ENCODE assay signal across 11 cellular contexts in the genomic region with DNA sequence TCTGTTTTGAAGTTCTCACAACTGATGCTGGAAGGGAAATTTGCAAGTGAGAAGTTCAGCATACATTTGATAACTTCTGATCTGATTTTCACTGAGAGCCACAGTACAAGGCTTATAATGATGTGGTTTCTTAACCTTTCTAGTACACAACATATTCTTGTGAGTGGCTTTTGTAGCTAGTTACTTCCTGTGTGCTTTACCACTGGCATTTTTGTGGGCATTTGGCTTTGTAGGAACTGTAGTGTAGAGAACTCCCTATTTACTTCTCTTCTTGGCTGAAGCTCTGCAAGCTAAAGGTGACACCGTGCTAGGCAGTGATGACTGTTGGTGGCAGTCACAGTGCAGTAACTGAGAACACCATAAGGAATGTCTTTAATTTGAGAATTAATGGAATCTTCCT. TPM values are rescaled to one million over a fixed set of nuclear protein-coding genes. Genes with fewer than 3 reads are reported as not detected.
DNase-seq lines count a peak whose midpoint lies in the region; ATAC-seq and TF ChIP-seq lines count a peak whose summit lies in the region.
"Had no signal": no experiment of that assay in that cellular context is flagged by ENCODE, and none has a peak within 500 bp of the region (broad histone marks: within the 10 kb centered on the region; RNA-seq: fewer than 3 reads in every experiment).

No MANE protein-coding gene starts in this region.

- POLR2A ChIA-PET in HEK293T (lab: Yijun Ruan, JAX) = interaction anchor here (1.1 kb wide), 1 partner anchor 13 kb away, joined by 3 read pairs; no protein-coding TSS in a partner anchor

- no peak overlapping the region for H2AFZ ChIP-seq in Loucy (ENCODE audit: low read length)

- no peak overlapping the region for H3K4me3 Mint-ChIP-seq in activated naive CD4-positive, alpha-beta T cell treated with anti-CD3 and anti-CD28 coated beads for 36 hours
- H3K4me3 Mint-ChIP-seq in stimulated activated naive CD8-positive, alpha-beta T cell treated with anti-CD3 and anti-CD28 coated beads, Interleukin-15, amount 100 ng/mL, for 72 hours = peak overlapping the region in 1 of 2 donors; percentile 21

- H3K79me2 ChIP-seq in Loucy (ENCODE audit: insufficient read depth, low read length) = peaks cover 81% of the 10 kb centered on the region

- peak overlapping the region; percentile 70 for H3K27ac Mint-ChIP-seq in activated naive CD4-positive, alpha-beta T cell treated with anti-CD3 and anti-CD28 coated beads for 36 hours
- no peak overlapping the region for H3K27ac Mint-ChIP-seq in stimulated activated naive CD8-positive, alpha-beta T cell treated with anti-CD3 and anti-CD28 coated beads, Interleukin-15, amount 100 ng/mL, for 72 hours

- no peak for TF ChIP-seq CTCF in Loucy (conservative IDR thresholded peaks at IDR 0.05; ENCODE audit: low read length)
- TF ChIP-seq CTCF in fibroblast of pulmonary artery (IDR thresholded peaks at IDR 0.05; ENCODE audit: low read length, missing control alignments) = no peak

- no peaks in the 10 kb centered on the region for H3K36me3 ChIP-seq in Loucy (ENCODE audit: insufficient read depth, low read length)
- H3K36me3 ChIP-seq: upper lobe of left lung had no signal

- H3K9me3 ChIP-seq in Loucy (ENCODE audit: insufficient read depth, low read depth, low read length) = no peaks in the 10 kb centered on the region
- H3K9me3 ChIP-seq: upper lobe of left lung had no signal

- peak; percentile 56 for DNase-seq in activated naive CD4-positive, alpha-beta T cell treated with anti-CD3 and anti-CD28 coated beads for 36 hours
- no peak for DNase-seq in activated naive CD4-positive, alpha-beta T cell treated with anti-CD3 and anti-CD28 coated beads, Interleukin-2, amount 50 U/mL, for 16 hours
- DNase-seq in fibroblast of pulmonary artery (ENCODE audit: low read depth) (peak; percentile 26), HEK293T (ENCODE audit: extremely low spot score) (no peak), NCI-H2081 treated with DMSO at 0.1 percent for 48 hours (lab: John Stamatoyannopoulos, UW) (no peak), midbrain (lab: John Stamatoyannopoulos, UW) (no peak)
- DNase-seq in stimulated activated naive CD8-positive, alpha-beta T cell treated with anti-CD3 and anti-CD28 coated beads, Interleukin-15, amount 100 ng/mL, for 72 hours = peak in 1 of 2 donors; percentile 9
- DNase-seq: NCI-H1436 treated with DMSO at 0.1 percent for 48 hours; stimulated activated CD4-positive, alpha-beta T cell treated with anti-CD3 and anti-CD28 coated beads, Interleukin-1b, Interleukin-23, amount 100 ng/mL, for 48 hours; upper lobe of left lung had no signal

- H3K9ac ChIP-seq in Loucy (ENCODE audit: low read depth, low read length, poor library complexity, severe bottlenecking) = no peak overlapping the region

- H3K27me3 Mint-ChIP-seq in activated naive CD4-positive, alpha-beta T cell treated with anti-CD3 and anti-CD28 coated beads for 36 hours (ENCODE audit: low read depth) = no peaks in the 10 kb centered on the region
- H3K27me3 Mint-ChIP-seq in stimulated activated naive CD8-positive, alpha-beta T cell treated with anti-CD3 and anti-CD28 coated beads, Interleukin-15, amount 100 ng/mL, for 72 hours = no peaks in the 10 kb centered on the region

- CTCF ChIA-PET in activated naive CD4-positive, alpha-beta T cell treated with anti-CD3 and anti-CD28 coated beads for 36 hours (lab: Charles Lee) = interaction anchor here (0.8 to 1.8 kb wide), 4 partner anchors 11 to 56 kb away, joined by 3 to 7 read pairs (median 6); no protein-coding TSS in a partner anchor
- CTCF ChIA-PET in HEK293T (lab: Yijun Ruan, JAX) = no interaction called here

- peak overlapping the region; percentile 15 for H3K4me2 ChIP-seq in Loucy (ENCODE audit: low read depth, low read length, poor library complexity, severe bottlenecking)

- peaks cover 72% of the 10 kb centered on the region for H3K4me1 Mint-ChIP-seq in activated naive CD4-positive, alpha-beta T cell treated with anti-CD3 and anti-CD28 coated beads for 36 hours (ENCODE audit: low read depth)
- H3K4me1 Mint-ChIP-seq in stimulated activated naive CD8-positive, alpha-beta T cell treated with anti-CD3 and anti-CD28 coated beads, Interleukin-15, amount 100 ng/mL, for 72 hours = peaks cover 75% of the 10 kb centered on the region

- intact Hi-C loops in activated naive CD4-positive, alpha-beta T cell treated with anti-CD3 and anti-CD28 coated beads for 36 hours (cut with micrococcal nuclease) = loop anchor here (1.0 to 2.0 kb wide), 2 partner anchors 13 to 24 kb away; no protein-coding TSS in a partner anchor

- peaks cover 75% of the 10 kb centered on the region for H4K20me1 ChIP-seq in Loucy (ENCODE audit: insufficient read depth, low read length, poor library complexity, severe bottlenecking)

- peaks cover 49% of the 10 kb centered on the region for H3K4me1 ChIP-seq in Loucy (ENCODE audit: insufficient read depth, low read length, poor library complexity, severe bottlenecking)

- peak; percentile 96 for ATAC-seq in stimulated activated naive CD8-positive, alpha-beta T cell treated with anti-CD3 and anti-CD28 coated beads, Interleukin-15, amount 100 ng/mL, for 72 hours

- H3K27me3 ChIP-seq in Loucy (ENCODE audit: insufficient read depth, low read length, poor library complexity, severe bottlenecking) = no peaks in the 10 kb centered on the region
- H3K27me3 ChIP-seq: upper lobe of left lung had no signal

- H3K9me3 Mint-ChIP-seq in activated naive CD4-positive, alpha-beta T cell treated with anti-CD3 and anti-CD28 coated beads for 36 hours = no peaks in the 10 kb centered on the region
- no peaks in the 10 kb centered on the region for H3K9me3 Mint-ChIP-seq in stimulated activated naive CD8-positive, alpha-beta T cell treated with anti-CD3 and anti-CD28 coated beads, Interleukin-15, amount 100 ng/mL, for 72 hours

- peaks cover 2% of the 10 kb centered on the region for H3K36me3 Mint-ChIP-seq in activated naive CD4-positive, alpha-beta T cell treated with anti-CD3 and anti-CD28 coated beads for 36 hours (ENCODE audit: low read depth)

- H3K4me3 ChIP-seq in Loucy (ENCODE audit: low read length, poor library complexity, severe bottlenecking) (no peak overlapping the region), fibroblast of pulmonary artery (replicated peaks; ENCODE audit: low read depth, low read length) (no peak overlapping the region)

- H3F3A ChIP-seq in Loucy (ENCODE audit: low read depth) = peaks cover 7% of the 10 kb centered on the region; the same call in 1 of the 2 replicates

- no peaks in the 10 kb centered on the region for H3K9me2 ChIP-seq in Loucy (replicated peaks; ENCODE audit: low read depth, low read length)

TF ChIP-seq in HEK293T, 16 proteins besides CTCF, POLR2A, EP300 and RAD21:
- TF ChIP-seq SUZ12 (IDR thresholded peaks at IDR 0.05) = no peak
- TF ChIP-seq NFRKB (IDR thresholded peaks at IDR 0.05) = no peak
- TF ChIP-seq, protein P1, sequence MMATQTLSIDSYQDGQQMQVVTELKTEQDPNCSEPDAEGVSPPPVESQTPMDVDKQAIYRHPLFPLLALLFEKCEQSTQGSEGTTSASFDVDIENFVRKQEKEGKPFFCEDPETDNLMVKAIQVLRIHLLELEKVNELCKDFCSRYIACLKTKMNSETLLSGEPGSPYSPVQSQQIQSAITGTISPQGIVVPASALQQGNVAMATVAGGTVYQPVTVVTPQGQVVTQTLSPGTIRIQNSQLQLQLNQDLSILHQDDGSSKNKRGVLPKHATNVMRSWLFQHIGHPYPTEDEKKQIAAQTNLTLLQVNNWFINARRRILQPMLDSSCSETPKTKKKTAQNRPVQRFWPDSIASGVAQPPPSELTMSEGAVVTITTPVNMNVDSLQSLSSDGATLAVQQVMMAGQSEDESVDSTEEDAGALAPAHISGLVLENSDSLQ (IDR thresholded peaks at IDR 0.05) = no peak
- TF ChIP-seq FOXK2 (IDR thresholded peaks at IDR 0.05) = no peak
- TF ChIP-seq ZNF384 (IDR thresholded peaks at IDR 0.05) = no peak
- TF ChIP-seq ELF4 (IDR thresholded peaks at IDR 0.05) = no peak
- TF ChIP-seq FOXM1 (IDR thresholded peaks at IDR 0.05; ENCODE audit: borderline replicate concordance) = no peak
- TF ChIP-seq LEF1 (IDR thresholded peaks at IDR 0.05; ENCODE audit: borderline replicate concordance) = no peak
- no peak for TF ChIP-seq FOXA1 (IDR thresholded peaks at IDR 0.05)
- no peak for TF ChIP-seq SP1 (IDR thresholded peaks at IDR 0.05)
- TF ChIP-seq L3MBTL2 (conservative IDR thresholded peaks at IDR 0.05) = no peak
- TF ChIP-seq HDGF (IDR thresholded peaks at IDR 0.05; ENCODE audit: borderline replicate concordance) = no peak
- no peak for TF ChIP-seq BHLHE40 (IDR thresholded peaks at IDR 0.05; ENCODE audit: borderline replicate concordance)
- TF ChIP-seq CTBP1 (IDR thresholded peaks at IDR 0.05; ENCODE audit: borderline replicate concordance) = no peak
- TF ChIP-seq TARDBP (IDR thresholded peaks at IDR 0.05) = no peak
- TF ChIP-seq ARNT (IDR thresholded peaks at IDR 0.05) = no peak

RNA-seq across cellular contexts. Expression of gene USP47, which starts 14.9 kb away (rescaled TPM):
- total RNA-seq in activated naive CD4-positive, alpha-beta T cell treated with anti-CD3 and anti-CD28 coated beads for 36 hours = 10 to 100 TPM; 52.4 to 56.0 TPM

Comparison
In these comparisons a context has a peak if more than half of its experiments do, and no peak if none do; other contexts are left out.
1. DNase-seq: peak in activated naive CD4-positive, alpha-beta T cell treated with anti-CD3 and anti-CD28 coated beads for 36 hours (single experiment) and fibroblast of pulmonary artery (single experiment); none in activated naive CD4-positive, alpha-beta T cell treated with anti-CD3 and anti-CD28 coated beads, Interleukin-2, amount 50 U/mL, for 16 hours (single experiment), HEK293T (single experiment), NCI-H2081 treated with DMSO at 0.1 percent for 48 hours (single experiment) and midbrain (single experiment).